ENCODE assay signal across 12 cellular contexts in the genomic region with DNA sequence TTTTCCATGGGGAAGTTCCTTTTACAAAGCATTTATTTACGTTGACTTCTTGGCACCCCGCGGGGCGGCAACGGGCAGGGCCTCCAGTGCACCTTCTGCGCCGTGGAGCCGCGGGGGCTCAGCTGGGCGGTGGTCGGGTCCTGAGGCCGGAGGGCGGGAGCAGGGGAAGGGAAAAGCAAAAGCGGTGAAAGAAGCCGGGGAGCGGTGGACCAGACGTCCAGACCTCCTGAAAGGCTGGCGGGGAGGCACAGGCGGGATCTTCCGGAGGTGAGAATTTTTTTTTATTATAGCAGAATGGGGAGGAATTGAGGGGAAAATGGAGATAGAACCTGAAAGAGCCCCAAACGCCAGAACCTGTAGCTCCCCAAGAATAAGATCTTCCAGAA. TPM values are rescaled to one million over a fixed set of nuclear protein-coding genes. Genes with fewer than 3 reads are reported as not detected.
DNase-seq lines count a peak whose midpoint lies in the region; ATAC-seq and TF ChIP-seq lines count a peak whose summit lies in the region.
"Not testable (repeated sequence)": the region's sequence is repeated elsewhere in the genome, so short reads cannot be mapped to it uniquely, and the experiment has no call there.
"Had no signal": no experiment of that assay in that cellular context is flagged by ENCODE, and none has a peak within 500 bp of the region (broad histone marks: within the 10 kb centered on the region; RNA-seq: fewer than 3 reads in every experiment).

No MANE protein-coding gene starts in this region.

- H3F3A ChIP-seq in DOHH2 (ENCODE audit: control insufficient read depth, insufficient read depth); PC-3 (ENCODE audit: low read length, unreplicated experiment): not testable (repeated sequence)

- intact Hi-C loops in PC-3 (cut with micrococcal nuclease): not testable (repeated sequence)

- not testable (repeated sequence) for TF ChIP-seq CTCF in DOHH2 (IDR thresholded peaks at IDR 0.05; ENCODE audit: low read depth, low read length, poor library complexity, severe bottlenecking); PC-3 (conservative IDR thresholded peaks at IDR 0.05; ENCODE audit: low read depth, low read length); retinal pigment epithelial cell (conservative IDR thresholded peaks at IDR 0.05; ENCODE audit: low read depth, low read length)

- not testable (repeated sequence) for H3K36me3 ChIP-seq in DOHH2 (ENCODE audit: control insufficient read depth, low read length); PC-3 (ENCODE audit: low read depth, low read length); adipocyte (ENCODE audit: control insufficient read depth, insufficient read depth, low read length, severe bottlenecking); mesodermal cell (ENCODE audit: control insufficient read depth, insufficient read depth, low read length)

- not testable (repeated sequence) for H3K4me1 Mint-ChIP-seq in activated CD4-positive, alpha-beta T cell treated with anti-CD3 and anti-CD28 coated beads, Interleukin-2, amount 10 ng/mL, durations not matched to agents 7 days and 5 days; effector memory CD8-positive, alpha-beta T cell (ENCODE audit: low read depth in 2 of 2)

- CTCF ChIA-PET in PC-3 (lab: Charles Lee); activated CD4-positive, alpha-beta T cell treated with anti-CD3 and anti-CD28 coated beads, Interleukin-2, amount 10 ng/mL, durations not matched to agents 7 days and 5 days (lab: Charles Lee): not testable (repeated sequence)

- not testable (repeated sequence) for H3K36me3 Mint-ChIP-seq in activated CD4-positive, alpha-beta T cell treated with anti-CD3 and anti-CD28 coated beads, Interleukin-2, amount 10 ng/mL, durations not matched to agents 7 days and 5 days (ENCODE audit: low read depth)
- peaks cover 29% of the 10 kb centered on the region for H3K36me3 Mint-ChIP-seq in effector memory CD8-positive, alpha-beta T cell (ENCODE audit: insufficient read depth)

- ATAC-seq in PC-3; effector memory CD8-positive, alpha-beta T cell (replicated peaks): not testable (repeated sequence)

- not testable (repeated sequence) for H4K20me1 ChIP-seq in DOHH2 (ENCODE audit: control insufficient read depth, insufficient read depth, low read depth, low read length); PC-3 (ENCODE audit: low read length)

- not testable (repeated sequence) for H3K27me3 ChIP-seq in DOHH2 (ENCODE audit: control insufficient read depth, low read length); PC-3 (ENCODE audit: low read length); adipocyte (replicated peaks; ENCODE audit: control insufficient read depth, insufficient read depth, low read length)

- TSS peak; percentile 29 for BruUV-seq in PC-3 (replicated peaks; lab: Mats Ljungman, UMichigan)

- H3K79me2 ChIP-seq in DOHH2 (ENCODE audit: control insufficient read depth, low read length); PC-3 (ENCODE audit: low read length): not testable (repeated sequence)

- H3K9me3 ChIP-seq in DOHH2 (ENCODE audit: control insufficient read depth, insufficient read depth, low read length); PC-3 (ENCODE audit: low read length); adipocyte (ENCODE audit: control insufficient read depth, low read length); mesodermal cell (ENCODE audit: control insufficient read depth, low read length): not testable (repeated sequence)

- no CpG with 5 or more reads among the region's 21 CpGs for WGBS in mesodermal cell (ENCODE audit: insufficient coverage in 2 of 2), 2 experiments

- not testable (repeated sequence) for H2AFZ ChIP-seq in PC-3 (ENCODE audit: low read length)

- DNase-seq in PC-3; activated CD4-positive, alpha-beta T cell treated with anti-CD3 and anti-CD28 coated beads, Interleukin-2, amount 10 ng/mL, durations not matched to agents 7 days and 5 days; adipocyte (ENCODE audit: low read depth); effector memory CD8-positive, alpha-beta T cell; retinal pigment epithelial cell (ENCODE audit: low read depth): not testable (repeated sequence)

- not testable (repeated sequence) for H3K4me2 ChIP-seq in DOHH2 (ENCODE audit: low read length)
- H3K4me2 ChIP-seq in PC-3 (ENCODE audit: low read length): peak overlapping the region; percentile 53; the same call in 1 of the 2 replicates

- POLR2A ChIA-PET in PC-3 (lab: Charles Lee; ENCODE audit: unreplicated experiment); activated CD4-positive, alpha-beta T cell treated with anti-CD3 and anti-CD28 coated beads, Interleukin-2, amount 10 ng/mL, durations not matched to agents 7 days and 5 days (lab: Charles Lee): not testable (repeated sequence)

- not testable (repeated sequence) for H3K4me1 ChIP-seq in DOHH2 (ENCODE audit: control insufficient read depth, low read length); PC-3 (ENCODE audit: insufficient read depth, low read length); adipocyte (ENCODE audit: control insufficient read depth, insufficient read depth, low read length); mesodermal cell (ENCODE audit: control insufficient read depth, insufficient read depth, low read length, poor library complexity, severe bottlenecking)

- not testable (repeated sequence) for H3K27me3 Mint-ChIP-seq in activated CD4-positive, alpha-beta T cell treated with anti-CD3 and anti-CD28 coated beads, Interleukin-2, amount 10 ng/mL, durations not matched to agents 7 days and 5 days; effector memory CD8-positive, alpha-beta T cell

- peak overlapping the region; percentile 85 for H3K4me3 Mint-ChIP-seq in activated CD4-positive, alpha-beta T cell treated with anti-CD3 and anti-CD28 coated beads, Interleukin-2, amount 10 ng/mL, durations not matched to agents 7 days and 5 days
- peak overlapping the region; percentile 86 to 89 for H3K4me3 Mint-ChIP-seq in effector memory CD8-positive, alpha-beta T cell

- H3K27ac Mint-ChIP-seq in activated CD4-positive, alpha-beta T cell treated with anti-CD3 and anti-CD28 coated beads, Interleukin-2, amount 10 ng/mL, durations not matched to agents 7 days and 5 days: peak overlapping the region; percentile 79
- H3K27ac Mint-ChIP-seq in effector memory CD8-positive, alpha-beta T cell: peak overlapping the region; percentile 97 to 100

- H3K4me3 ChIP-seq in DOHH2 (ENCODE audit: low read length) (peak overlapping the region; percentile 56; the same call in 1 of the 2 replicates), PC-3 (ENCODE audit: low read length) (peak overlapping the region; percentile 66), adipocyte (ENCODE audit: low read length) (peak overlapping the region; percentile 56), mesodermal cell (ENCODE audit: extremely low read depth, insufficient read depth, low read length, poor library complexity, severe bottlenecking) (peak overlapping the region; percentile 46), retinal pigment epithelial cell (ENCODE audit: low read length) (peak overlapping the region; percentile 43)

- H3K27ac ChIP-seq in DOHH2 (ENCODE audit: low read depth, low read length); PC-3 (ENCODE audit: low read length); mesodermal cell (ENCODE audit: low read depth, low read length, severe bottlenecking): not testable (repeated sequence)

- H3K9ac ChIP-seq in PC-3 (ENCODE audit: low read length); adipocyte (ENCODE audit: low read length): not testable (repeated sequence)

- H3K9me2 ChIP-seq in DOHH2 (replicated peaks; ENCODE audit: control insufficient read depth, low read length); PC-3 (replicated peaks; ENCODE audit: low read length): not testable (repeated sequence)

- not testable (repeated sequence) for H3K9me3 Mint-ChIP-seq in activated CD4-positive, alpha-beta T cell treated with anti-CD3 and anti-CD28 coated beads, Interleukin-2, amount 10 ng/mL, durations not matched to agents 7 days and 5 days; effector memory CD8-positive, alpha-beta T cell

RNA-seq across cellular contexts. Expression of a gene that starts 44.6 kb away (rescaled TPM):
- total RNA-seq in PC-3 (2014; rRNA removed): not detected in 2 replicates
- total RNA-seq in activated CD4-positive, alpha-beta T cell treated with anti-CD3 and anti-CD28 coated beads, Interleukin-2, amount 10 ng/mL, durations not matched to agents 7 days and 5 days: not detected
- not detected for polyA plus RNA-seq in mesodermal cell (2013, experiment 1 of 2)
- not detected for polyA plus RNA-seq in mesodermal cell (2013, experiment 2 of 2)
- total RNA-seq: activated CD8-positive, alpha-beta memory T cell treated with anti-CD3 and anti-CD28 coated beads for 36 hours; esophagus squamous epithelium; heart left ventricle; kidney epithelial cell had no signal
- polyA plus RNA-seq: heart left ventricle, thymus had no signal
